In genomic region chr2:103594823-103595222, GRCh38 we compare ENCODE assay signal across 25 cellular contexts.
"Had no signal": no experiment of that assay in that cellular context is flagged by ENCODE, and none has a peak within 500 bp of the region (broad histone marks: within the 10 kb centered on the region; RNA-seq: fewer than 3 reads in every experiment).

No MANE protein-coding gene starts in this region.

- H3K27me3 ChIP-seq: ovary, right atrium auricular region, right lobe of liver, stomach, testis, thyroid gland, transverse colon, upper lobe of left lung, vagina had no signal

- H3K4me3 Mint-ChIP-seq: immature natural killer cell; naive thymus-derived CD4-positive, alpha-beta T cell; natural killer cell treated with Interleukin-12 subunit alpha and Interleukin-12 subunit beta and Interleukin-15 and Interleukin-18, amount 100 ng/mL, for 72 hours; stimulated activated naive B cell treated with anti-CD40 and anti-IgM and Interleukin-4, amounts not matched to agents 10 μg/mL and 1 μg/mL and 100 μg/mL, for 72 hours had no signal

- DNase-seq: immature natural killer cell; kidney; left ventricle myocardium inferior; midbrain; mucosa of descending colon; naive thymus-derived CD4-positive, alpha-beta T cell; ovary; right lobe of liver; stimulated activated CD4-positive, alpha-beta T cell treated with anti-CD3 and anti-CD28 coated beads, Interleukin-12 subunit alpha, Interleukin-12 subunit beta, amount 100 ng/mL, for 4 hours; stimulated activated CD4-positive, alpha-beta T cell treated with anti-CD3 and anti-CD28 coated beads, Interleukin-15, amount 100 ng/mL, for 24 hours; stimulated activated CD4-positive, alpha-beta T cell treated with anti-CD3 and anti-CD28 coated beads, Interleukin-2, amount 100 ng/mL, for 24 hours; stimulated activated CD4-positive, alpha-beta T cell treated with anti-CD3 and anti-CD28 coated beads, Interleukin-4, amount 100 ng/mL, for 1 hour; stimulated activated naive B cell treated with anti-CD40 and anti-IgM and Interleukin-4, amounts not matched to agents 10 μg/mL and 1 μg/mL and 100 μg/mL, for 72 hours; stimulated activated naive CD8-positive, alpha-beta T cell treated with anti-CD3 and anti-CD28 coated beads, Interleukin-15, Interleukin-2, amounts not matched to agents 100 U/mL and 50 U/mL, for 24 hours; stomach; testis; thyroid gland; transverse colon; upper lobe of left lung had no signal

- H3K36me3 ChIP-seq: left ventricle myocardium inferior, ovary, right atrium auricular region, right lobe of liver, stomach, thyroid gland, transverse colon, upper lobe of left lung, vagina had no signal

- H3K4me1 Mint-ChIP-seq: immature natural killer cell; naive thymus-derived CD4-positive, alpha-beta T cell; stimulated activated naive B cell treated with anti-CD40 and anti-IgM and Interleukin-4, amounts not matched to agents 10 μg/mL and 1 μg/mL and 100 μg/mL, for 72 hours had no signal

- H3K27ac ChIP-seq: left ventricle myocardium inferior, ovary, right atrium auricular region, right lobe of liver, skin epidermis, stomach, testis, thyroid gland, transverse colon, upper lobe of left lung, vagina had no signal

- H3K4me3 ChIP-seq: left ventricle myocardium inferior, lung, mucosa of descending colon, ovary, right atrium auricular region, right lobe of liver, skin epidermis, stomach, testis, thyroid gland, transverse colon, upper lobe of left lung, vagina had no signal

- H3K9me3 ChIP-seq: ovary, right lobe of liver, testis, thyroid gland, vagina had no signal

- H3K27me3 Mint-ChIP-seq: naive thymus-derived CD4-positive, alpha-beta T cell; natural killer cell treated with Interleukin-12 subunit alpha and Interleukin-12 subunit beta and Interleukin-15 and Interleukin-18, amount 100 ng/mL, for 72 hours; progenitor cell of endocrine pancreas; stimulated activated naive B cell treated with anti-CD40 and anti-IgM and Interleukin-4, amounts not matched to agents 10 μg/mL and 1 μg/mL and 100 μg/mL, for 72 hours had no signal

- H3K36me3 Mint-ChIP-seq: naive thymus-derived CD4-positive, alpha-beta T cell; stimulated activated naive B cell treated with anti-CD40 and anti-IgM and Interleukin-4, amounts not matched to agents 10 μg/mL and 1 μg/mL and 100 μg/mL, for 72 hours had no signal

- H3K4me1 ChIP-seq: left ventricle myocardium inferior, right atrium auricular region, right lobe of liver, stomach, testis, thyroid gland, transverse colon, upper lobe of left lung, vagina had no signal

- H3K27ac Mint-ChIP-seq: immature natural killer cell; naive thymus-derived CD4-positive, alpha-beta T cell; natural killer cell treated with Interleukin-12 subunit alpha and Interleukin-12 subunit beta and Interleukin-15 and Interleukin-18, amount 100 ng/mL, for 72 hours; progenitor cell of endocrine pancreas; stimulated activated naive B cell treated with anti-CD40 and anti-IgM and Interleukin-4, amounts not matched to agents 10 μg/mL and 1 μg/mL and 100 μg/mL, for 72 hours had no signal

- ATAC-seq: mucosa of descending colon; naive thymus-derived CD4-positive, alpha-beta T cell; natural killer cell treated with Interleukin-12 subunit alpha and Interleukin-12 subunit beta and Interleukin-15 and Interleukin-18, amount 100 ng/mL, for 72 hours; right lobe of liver; stimulated activated naive B cell treated with anti-CD40 and anti-IgM and Interleukin-4, amounts not matched to agents 10 μg/mL and 1 μg/mL and 100 μg/mL, for 72 hours; stimulated activated naive CD8-positive, alpha-beta T cell treated with anti-CD3 and anti-CD28 coated beads, Interleukin-15, Interleukin-2, amounts not matched to agents 100 U/mL and 50 U/mL, for 24 hours had no signal
